In the genomic region with DNA sequence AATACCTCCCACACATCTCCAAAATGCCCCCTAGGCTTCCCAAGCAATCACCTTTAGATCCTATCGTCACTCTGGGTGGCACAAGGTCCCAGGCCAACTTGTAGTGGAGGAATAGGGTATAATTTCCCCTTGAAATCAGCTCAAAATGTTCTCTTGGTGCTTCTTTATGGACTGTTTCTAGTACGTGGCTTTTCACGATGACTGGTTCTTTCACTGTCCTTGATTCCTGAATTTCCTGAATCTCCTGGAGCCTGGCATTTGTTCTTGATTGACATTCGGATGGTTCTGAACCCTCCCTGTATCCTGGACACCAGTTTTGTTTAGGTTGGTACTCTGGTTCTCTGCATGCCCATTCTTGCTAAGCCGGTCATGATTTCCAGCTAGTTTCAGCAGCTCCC, we compare ENCODE assay signal across 1 cellular context.
TF ChIP-seq lines count a peak whose summit lies in the region.

No MANE protein-coding gene starts in this region.

TF ChIP-seq in A549, 52 proteins besides CTCF, POLR2A, EP300 and RAD21 (continued from another document):
- TF ChIP-seq PBX3 (IDR thresholded peaks at IDR 0.05) (no peak), SMC3 (IDR thresholded peaks at IDR 0.05) (no peak), CHD4 (IDR thresholded peaks at IDR 0.05; ENCODE audit: borderline replicate concordance) (no peak), NFE2L2 (conservative IDR thresholded peaks at IDR 0.05; ENCODE audit: low read length) (no peak), MAZ (IDR thresholded peaks at IDR 0.05; ENCODE audit: borderline replicate concordance, low read depth, low read length) (no peak), TFCP2L1 (CRISPR knock-in tag; IDR thresholded peaks at IDR 0.05) (no peak), HDAC2 (IDR thresholded peaks at IDR 0.05) (no peak), ZNF302 (CRISPR knock-in tag; IDR thresholded peaks at IDR 0.05) (no peak), RNF2 (IDR thresholded peaks at IDR 0.05; ENCODE audit: borderline replicate concordance, low read depth) (no peak), GATA3 (IDR thresholded peaks at IDR 0.05; ENCODE audit: borderline replicate concordance) (no peak), FOSL2 (IDR thresholded peaks at IDR 0.05) (no peak), FOSL2 (CRISPR knock-in tag; IDR thresholded peaks at IDR 0.05) (no peak), ZSCAN20 (CRISPR knock-in tag; IDR thresholded peaks at IDR 0.05) (no peak), BCL3 (IDR thresholded peaks at IDR 0.05) (no peak), HOXA7 (CRISPR knock-in tag; IDR thresholded peaks at IDR 0.05) (no peak)
- TF ChIP-seq, protein P1, sequence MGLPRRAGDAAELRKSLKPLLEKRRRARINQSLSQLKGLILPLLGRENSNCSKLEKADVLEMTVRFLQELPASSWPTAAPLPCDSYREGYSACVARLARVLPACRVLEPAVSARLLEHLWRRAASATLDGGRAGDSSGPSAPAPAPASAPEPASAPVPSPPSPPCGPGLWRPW (IDR thresholded peaks at IDR 0.05) = no peak
- TF ChIP-seq, protein P2, sequence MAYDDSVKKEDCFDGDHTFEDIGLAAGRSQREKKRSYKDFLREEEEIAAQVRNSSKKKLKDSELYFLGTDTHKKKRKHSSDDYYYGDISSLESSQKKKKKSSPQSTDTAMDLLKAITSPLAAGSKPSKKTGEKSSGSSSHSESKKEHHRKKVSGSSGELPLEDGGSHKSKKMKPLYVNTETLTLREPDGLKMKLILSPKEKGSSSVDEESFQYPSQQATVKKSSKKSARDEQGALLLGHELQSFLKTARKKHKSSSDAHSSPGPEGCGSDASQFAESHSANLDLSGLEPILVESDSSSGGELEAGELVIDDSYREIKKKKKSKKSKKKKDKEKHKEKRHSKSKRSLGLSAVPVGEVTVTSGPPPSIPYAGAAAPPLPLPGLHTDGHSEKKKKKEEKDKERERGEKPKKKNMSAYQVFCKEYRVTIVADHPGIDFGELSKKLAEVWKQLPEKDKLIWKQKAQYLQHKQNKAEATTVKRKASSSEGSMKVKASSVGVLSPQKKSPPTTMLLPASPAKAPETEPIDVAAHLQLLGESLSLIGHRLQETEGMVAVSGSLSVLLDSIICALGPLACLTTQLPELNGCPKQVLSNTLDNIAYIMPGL (CRISPR knock-in tag; IDR thresholded peaks at IDR 0.05; ENCODE audit: borderline replicate concordance) = no peak
- TF ChIP-seq, protein P3, sequence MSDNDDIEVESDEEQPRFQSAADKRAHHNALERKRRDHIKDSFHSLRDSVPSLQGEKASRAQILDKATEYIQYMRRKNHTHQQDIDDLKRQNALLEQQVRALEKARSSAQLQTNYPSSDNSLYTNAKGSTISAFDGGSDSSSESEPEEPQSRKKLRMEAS (IDR thresholded peaks at IDR 0.05) = no peak
